In the genomic region with DNA sequence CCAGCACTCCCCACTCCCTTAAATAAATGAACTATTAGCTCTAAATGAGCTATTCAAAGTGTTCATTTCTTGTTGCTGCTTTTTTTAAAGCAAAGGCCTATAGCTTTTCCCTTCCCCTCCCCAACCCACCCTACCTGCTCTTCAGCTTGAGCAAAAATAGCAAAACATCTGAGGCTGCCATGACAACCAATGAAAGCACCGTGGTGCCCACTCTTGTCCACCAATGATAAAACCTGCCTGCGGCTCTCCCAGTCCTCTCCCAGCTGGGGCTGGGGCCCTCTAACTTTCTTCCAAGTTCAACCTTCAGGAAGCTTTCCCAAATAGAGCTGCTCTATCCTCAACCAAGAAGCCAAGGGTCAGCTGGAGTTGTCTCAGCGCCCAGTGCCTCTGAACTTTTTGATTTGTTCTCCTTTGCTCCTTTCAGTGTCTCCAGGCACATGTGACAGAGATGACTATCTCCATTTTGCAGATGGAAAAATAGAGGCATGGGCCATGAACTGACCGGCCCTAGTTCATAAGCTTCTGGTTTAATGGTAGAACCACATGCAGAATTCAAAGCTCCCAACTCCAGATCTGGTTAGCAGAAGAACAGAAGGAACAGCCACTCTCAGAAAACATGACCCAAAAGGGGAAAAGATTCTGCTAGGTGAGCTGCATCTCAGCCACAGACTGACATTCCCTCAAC, we compare ENCODE assay signal across 13 cellular contexts. TPM values are rescaled to one million over a fixed set of nuclear protein-coding genes. Genes with fewer than 3 reads are reported as not detected.
DNase-seq lines count a peak whose midpoint lies in the region; ATAC-seq and TF ChIP-seq lines count a peak whose summit lies in the region.
"Had no signal": no experiment of that assay in that cellular context is flagged by ENCODE, and none has a peak within 500 bp of the region (broad histone marks: within the 10 kb centered on the region; RNA-seq: fewer than 3 reads in every experiment).

No MANE protein-coding gene starts in this region.

- H3K4me1 ChIP-seq in Peyer's patch (peaks cover 0 to 16% (median 2%) of the 10 kb centered on the region in 4 donors), right lobe of liver (peaks cover 0 to 74% (median 35%) of the 10 kb centered on the region in 4 donors)
- H3K4me1 ChIP-seq: esophagus squamous epithelium had no signal

- DNase-seq in Calu3 (peak; percentile 53), Peyer's patch (no peak), right lobe of liver (no peak), KG1 (lab: John Stamatoyannopoulos, UW) (no peak), SIG-M5 treated with dmso at 0.1 percent for 504 hours (lab: John Stamatoyannopoulos, UW; ENCODE audit: unreplicated experiment) (no peak)
- no peak for DNase-seq in stimulated activated effector memory CD8-positive, alpha-beta T cell treated with anti-CD3 and anti-CD28 coated beads, Interleukin-12 subunit alpha, Interleukin-12 subunit beta, amount 100 ng/mL, for 72 hours (ENCODE audit: low spot score in 2 of 2)
- DNase-seq: activated CD4-positive, alpha-beta T cell treated with anti-CD3 and anti-CD28 coated beads for 48 hours; left cardiac atrium; NCI-H2107; SHP77 treated with DMSO at 0.1 percent for 48 hours; T-helper 9 cell had no signal

- H3K27me3 ChIP-seq in Peyer's patch (no peaks in the 10 kb centered on the region), right lobe of liver (no peaks in the 10 kb centered on the region)
- H3K27me3 ChIP-seq: esophagus squamous epithelium had no signal

- H3K9me3 Mint-ChIP-seq in Calu3 (ENCODE audit: low read depth, unreplicated experiment), result no peaks in the 10 kb centered on the region
- H3K9me3 Mint-ChIP-seq in stimulated activated effector memory CD8-positive, alpha-beta T cell treated with anti-CD3 and anti-CD28 coated beads, Interleukin-12 subunit alpha, Interleukin-12 subunit beta, amount 100 ng/mL, for 72 hours, result no peaks in the 10 kb centered on the region

- peak overlapping the region; percentile 74 for H3K4me3 Mint-ChIP-seq in Calu3 (ENCODE audit: low read depth, unreplicated experiment)
- H3K4me3 Mint-ChIP-seq in stimulated activated effector memory CD8-positive, alpha-beta T cell treated with anti-CD3 and anti-CD28 coated beads, Interleukin-12 subunit alpha, Interleukin-12 subunit beta, amount 100 ng/mL, for 72 hours, result peak overlapping the region; percentile 40

- TSS peak; percentile 82 for BruUV-seq in Calu3 (replicated peaks; lab: Mats Ljungman, UMichigan)

- no peak for ATAC-seq in right lobe of liver
- no peak for ATAC-seq in stimulated activated effector memory CD8-positive, alpha-beta T cell treated with anti-CD3 and anti-CD28 coated beads, Interleukin-12 subunit alpha, Interleukin-12 subunit beta, amount 100 ng/mL, for 72 hours
- ATAC-seq in GM21367 (IDR thresholded peaks at IDR 0.05; ENCODE audit: unreplicated experiment), result no peak

- H3K36me3 ChIP-seq in Peyer's patch, result no peaks in the 10 kb centered on the region
- no peaks in the 10 kb centered on the region for H3K36me3 ChIP-seq in right lobe of liver
- H3K36me3 ChIP-seq: esophagus squamous epithelium had no signal

- H3K4me3 ChIP-seq in Peyer's patch (no peak overlapping the region), right lobe of liver (peak overlapping the region in 1 of 3 donors; percentile 17)
- H3K4me3 ChIP-seq: esophagus squamous epithelium had no signal

- intact Hi-C loops in Calu3 (cut with micrococcal nuclease; ENCODE audit: unreplicated experiment) (loop anchor here (5.0 kb wide), 1 partner anchor 85 kb away; the partner anchor contains the start of gene TM9SF3), right lobe of liver (cut with DNase I) (no loop called here)

- H3K36me3 Mint-ChIP-seq in Calu3 (ENCODE audit: insufficient read depth, unreplicated experiment), result peaks cover 63% of the 10 kb centered on the region
- no peaks in the 10 kb centered on the region for H3K36me3 Mint-ChIP-seq in stimulated activated effector memory CD8-positive, alpha-beta T cell treated with anti-CD3 and anti-CD28 coated beads, Interleukin-12 subunit alpha, Interleukin-12 subunit beta, amount 100 ng/mL, for 72 hours

- no peak for TF ChIP-seq POLR2A in Peyer's patch (IDR thresholded peaks at IDR 0.05)
- TF ChIP-seq POLR2A in right lobe of liver (IDR thresholded peaks at IDR 0.05), result no peak

- TF ChIP-seq CTCF in Calu3 (IDR thresholded peaks at IDR 0.05; ENCODE audit: unreplicated experiment) (no peak), Peyer's patch (IDR thresholded peaks at IDR 0.05) (no peak), right lobe of liver (IDR thresholded peaks at IDR 0.05) (no peak)

- CTCF ChIA-PET in Calu3 (lab: Charles Lee), result interaction anchor here (0.5 to 2.1 kb wide), 5 partner anchors 8 to 681 kb away, joined by 3 to 11 read pairs (median 4); no protein-coding TSS in a partner anchor

- H3K9me3 ChIP-seq in Peyer's patch (no peaks in the 10 kb centered on the region), right lobe of liver (no peaks in the 10 kb centered on the region)
- H3K9me3 ChIP-seq: esophagus squamous epithelium had no signal

- H3K27ac ChIP-seq in Peyer's patch (peak overlapping the region in 3 of 4 donors; percentile 3 to 75 (median 11)), right lobe of liver (peak overlapping the region; percentile 91 to 95 (median 94))

- peaks cover 41% of the 10 kb centered on the region for H3K4me1 Mint-ChIP-seq in Calu3 (ENCODE audit: low read depth, unreplicated experiment)
- H3K4me1 Mint-ChIP-seq in stimulated activated effector memory CD8-positive, alpha-beta T cell treated with anti-CD3 and anti-CD28 coated beads, Interleukin-12 subunit alpha, Interleukin-12 subunit beta, amount 100 ng/mL, for 72 hours, result peaks cover 72% of the 10 kb centered on the region

- H3K27me3 Mint-ChIP-seq in Calu3 (ENCODE audit: unreplicated experiment), result no peaks in the 10 kb centered on the region

- peak overlapping the region; percentile 98 for H3K27ac Mint-ChIP-seq in Calu3 (ENCODE audit: unreplicated experiment)
- peak overlapping the region; percentile 86 for H3K27ac Mint-ChIP-seq in stimulated activated effector memory CD8-positive, alpha-beta T cell treated with anti-CD3 and anti-CD28 coated beads, Interleukin-12 subunit alpha, Interleukin-12 subunit beta, amount 100 ng/mL, for 72 hours

- 70% methylated on average over 3 of the region's 4 CpGs for WGBS in right lobe of liver (ENCODE audit: insufficient coverage, low coverage, low lambda C conversion rate, missing lambda C conversion rate)

RNA-seq across cellular contexts. Expression of gene PIK3AP1, which starts 47.7 kb away (rescaled TPM):
- total RNA-seq in Calu3 (2022) (114 and 117 TPM in 2 replicates), Peyer's patch (100 to 1,000 TPM in 1 of 4 donors, 10 to 100 TPM in 2, 1 to 10 TPM in 1; 5.8 to 111 (median 13.4) TPM), right lobe of liver (100 to 1,000 TPM in 4 of 6 experiments, 10 to 100 TPM in 2; 36.2 to 197 (median 141) TPM)
